ENCODE assay signal across 30 cellular contexts in genomic region chr16:27514806-27515205, GRCh38. TPM values are rescaled to one million over a fixed set of nuclear protein-coding genes. Genes with fewer than 3 reads are reported as not detected.
A peak's percentile ranks its signal among the peaks of the same experiment; 100 is the strongest.
DNase-seq lines count a peak whose midpoint lies in the region; ATAC-seq, FAIRE-seq and TF ChIP-seq lines count a peak whose summit lies in the region.
"Had no signal": no experiment of that assay in that cellular context is flagged by ENCODE, and none has a peak within 500 bp of the region (broad histone marks: within the 10 kb centered on the region; RNA-seq: fewer than 3 reads in every experiment).

No MANE protein-coding gene starts in this region.

- H3K9me3 ChIP-seq in right atrium auricular region (no peaks in the 10 kb centered on the region), prostate gland (no peaks in the 10 kb centered on the region), pancreas (no peaks in the 10 kb centered on the region)
- H3K9me3 ChIP-seq: sigmoid colon, upper lobe of right lung had no signal

- 81% methylated on average over 12 of the region's 12 CpGs for WGBS in prostate gland
- 92 to 96% methylated on average over 12 of the region's 12 CpGs for WGBS in pancreas, 2 donors

- no peak for FAIRE-seq in pancreas (lab: Jason Lieb, UNC)
- FAIRE-seq: GM18507, H54 had no signal

- H3K4me3 ChIP-seq in right atrium auricular region (no peak overlapping the region), prostate gland (no peak overlapping the region), pancreas (no peak overlapping the region)
- H3K4me3 ChIP-seq: lung, neural progenitor cell, sigmoid colon, upper lobe of right lung had no signal

- in situ Hi-C loops in G401 (cut with HindIII; ENCODE audit: low sequenced_read_pairs): no loop called here

- H3K27me3 ChIP-seq in right atrium auricular region (no peaks in the 10 kb centered on the region), prostate gland (replicated peaks; ENCODE audit: insufficient read depth) (no peaks in the 10 kb centered on the region), pancreas (no peaks in the 10 kb centered on the region)
- H3K27me3 ChIP-seq: foreskin keratinocyte, neural progenitor cell, sigmoid colon, upper lobe of right lung had no signal

- H3K36me3 ChIP-seq in right atrium auricular region (peaks cover 47% of the 10 kb centered on the region), prostate gland (no peaks in the 10 kb centered on the region), pancreas (peaks cover 0 to 17% (median 6%) of the 10 kb centered on the region in 3 donors)
- H3K36me3 ChIP-seq: neural progenitor cell had no signal

- peak; percentile 77 for DNase-seq in Right ventricle myocardium superior
- no peak for DNase-seq in left cardiac atrium
- DNase-seq in right atrium auricular region (ENCODE audit: low spot score): no peak
- no peak for DNase-seq in prostate gland (ENCODE audit: low spot score)
- no peak for DNase-seq in pancreas
- DNase-seq in G401 (ENCODE audit: low spot score): no peak
- no peak for DNase-seq in DMS153 (lab: John Stamatoyannopoulos, UW)
- DNase-seq: activated CD4-positive, alpha-beta T cell treated with anti-CD3 and anti-CD28 coated beads, Interleukin-2, amount 10 ng/mL, durations not matched to agents 24 days and 14 days; activated naive CD4-positive, alpha-beta T cell treated with anti-CD3 and anti-CD28 coated beads for 36 hours; activated T-cell treated with anti-CD3 and anti-CD28 coated beads, Interleukin-2, amount 50 U/mL, for 4 hours; CD4-positive, alpha-beta T cell; foreskin keratinocyte; NCI-H1048; NCI-H1694 treated with DMSO at 0.1 percent for 48 hours; NCI-H446 treated with DMSO at 0.1 percent for 48 hours; NCI-H774; SIG-M5; sigmoid colon; stimulated activated CD4-positive, alpha-beta T cell treated with anti-CD3 and anti-CD28 coated beads, Interleukin-4, amount 100 ng/mL, for 24 hours; T1000; upper lobe of right lung; WERI-Rb-1 had no signal

- TF ChIP-seq CTCF in right atrium auricular region (IDR thresholded peaks at IDR 0.05): no peak
- no peak for TF ChIP-seq CTCF in prostate gland (IDR thresholded peaks at IDR 0.05)
- no peak for TF ChIP-seq CTCF in pancreas (IDR thresholded peaks at IDR 0.05)

- peak; percentile 73 for ATAC-seq in Right ventricle myocardium superior (ENCODE audit: poor library complexity)
- no peak for ATAC-seq in left cardiac atrium
- ATAC-seq in pancreas: no peak
- no peak for ATAC-seq in GM19324 (IDR thresholded peaks at IDR 0.05; ENCODE audit: low FRiP score, unreplicated experiment)
- ATAC-seq: activated T-cell treated with anti-CD3 and anti-CD28 coated beads, Interleukin-2, amount 50 U/mL, for 4 hours; esophagus mucosa; foreskin keratinocyte; Panc1; upper lobe of right lung had no signal

- H3K27ac ChIP-seq in right atrium auricular region (peak overlapping the region; percentile 38 to 68), prostate gland (peak overlapping the region; percentile 75 to 76), pancreas (no peak overlapping the region)
- H3K27ac ChIP-seq: foreskin keratinocyte, neural progenitor cell, parathyroid adenoma, sigmoid colon, upper lobe of right lung, WERI-Rb-1 had no signal

- peaks cover 0 to 23% of the 10 kb centered on the region in 2 donors for H3K4me1 ChIP-seq in right atrium auricular region
- peaks cover 20% of the 10 kb centered on the region for H3K4me1 ChIP-seq in prostate gland (replicated peaks)
- H3K4me1 ChIP-seq in pancreas: no peaks in the 10 kb centered on the region
- H3K4me1 ChIP-seq: foreskin keratinocyte, neural progenitor cell, sigmoid colon, upper lobe of right lung had no signal

- intact Hi-C loops in Right ventricle myocardium superior (cut with DNase I): no loop called here
- intact Hi-C loops in left cardiac atrium (cut with DNase I): no loop called here
- intact Hi-C loops in prostate gland (cut with DNase I): no loop called here
- intact Hi-C loops in pancreas (cut with DNase I): no loop called here

- no peak for TF ChIP-seq POLR2A in prostate gland (IDR thresholded peaks at IDR 0.05)

RNA-seq across cellular contexts. Expression of gene GTF3C1, which starts 34.9 kb away (rescaled TPM):
- total RNA-seq in Right ventricle myocardium superior (45.2 TPM), left cardiac atrium (10 to 100 TPM; 43.3 to 53.6 TPM), right atrium auricular region (10 to 100 TPM; 64.0 to 77.2 TPM), prostate gland (100 to 1,000 TPM; 164 to 233 TPM), pancreas (10 to 100 TPM; 31.5 to 52.0 (median 40.1) TPM)
- 100 to 1,000 TPM in 1 of 2 donors, 10 to 100 TPM in 1; 98.3 to 113 TPM for polyA plus RNA-seq in pancreas
- 125 and 154 TPM in 2 replicates for total RNA-seq in G401 (2014; rRNA removed; shearing (Covaris generic))

RNA-seq across cellular contexts. Expression of gene KATNIP, which starts 35.1 kb away (rescaled TPM):
- total RNA-seq in Right ventricle myocardium superior (6.3 TPM), left cardiac atrium (10 to 100 TPM; 10.0 to 14.4 TPM), right atrium auricular region (10 to 100 TPM; 10.6 to 22.7 TPM), prostate gland (10 to 100 TPM; 31.7 to 40.9 TPM), pancreas (10 to 100 TPM; 14.3 to 26.7 (median 16.1) TPM)
- polyA plus RNA-seq in pancreas: 10 to 100 TPM; 10.8 to 20.1 TPM
- 10.7 and 13.7 TPM in 2 replicates for total RNA-seq in G401 (2014; rRNA removed; shearing (Covaris generic))

Comparison
In these comparisons a context has a peak if more than half of its experiments do, and no peak if none do; other contexts are left out.
1. H3K27ac ChIP-seq: peak in right atrium auricular region (2 of 2) and prostate gland (2 of 2); none in pancreas (0 of 4).